In the genomic region with DNA sequence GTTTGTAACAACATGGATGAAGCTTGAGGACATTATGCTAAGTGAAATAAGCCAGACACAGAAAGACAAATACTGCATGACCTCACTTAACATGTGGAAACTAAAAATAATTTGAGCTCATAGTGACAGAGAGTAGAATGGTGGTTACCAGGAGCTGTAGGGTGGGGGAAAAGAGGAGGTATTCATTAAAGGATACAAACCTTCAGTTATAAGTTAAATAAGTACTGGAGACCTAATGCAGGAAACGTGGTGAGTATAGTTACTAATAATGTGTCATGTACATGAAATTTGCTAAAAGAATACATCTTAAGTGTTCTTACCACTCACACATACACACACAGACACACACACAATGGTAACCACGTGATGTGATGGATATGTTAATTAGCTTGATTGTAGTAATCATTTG, we compare ENCODE assay signal across 14 cellular contexts.
DNase-seq lines count a peak whose midpoint lies in the region; ATAC-seq, FAIRE-seq and TF ChIP-seq lines count a peak whose summit lies in the region.
"Had no signal": no experiment of that assay in that cellular context is flagged by ENCODE, and none has a peak within 500 bp of the region (broad histone marks: within the 10 kb centered on the region; RNA-seq: fewer than 3 reads in every experiment).

No MANE protein-coding gene starts in this region.

- H3K4me3 ChIP-seq in gastroesophageal sphincter, result no peak overlapping the region
- H3K4me3 ChIP-seq in smooth muscle cell, result no peak overlapping the region
- no peak overlapping the region for H3K4me3 ChIP-seq in left lung
- H3K4me3 ChIP-seq: SJCRH30 had no signal

- H4K20me1 ChIP-seq in smooth muscle cell (ENCODE audit: low read depth), result no peaks in the 10 kb centered on the region

- peaks cover 5% of the 10 kb centered on the region for H3F3A ChIP-seq in smooth muscle cell (ENCODE audit: low read depth)

- DNase-seq in HTR-8/SVneo (ENCODE audit: insufficient read length, low spot score) (no peak), astrocyte of the hippocampus (ENCODE audit: low read depth, low spot score) (peak; percentile 4), smooth muscle cell (lab: John Stamatoyannopoulos, UW; ENCODE audit: unreplicated experiment) (no peak), left lung (no peak), NCI-H2081 (lab: John Stamatoyannopoulos, UW) (no peak)
- no peak for DNase-seq in NK-92 treated with Interleukin-12 subunit alpha and Interleukin-12 subunit beta, amount 100 ng/mL, for 24 hours (lab: John Stamatoyannopoulos, UW)
- DNase-seq: activated CD8-positive, alpha-beta T cell treated with anti-CD3 and anti-CD28 coated beads, Interleukin-2, amount 10 ng/mL, durations not matched to agents 7 days and 5 days; activated gamma-delta T cell treated with Interleukin-2 at 50 U/mL for 16 hours; CD4-positive, alpha-beta memory T cell; naive thymus-derived CD8-positive, alpha-beta T cell; SJCRH30; stimulated activated CD4-positive, alpha-beta T cell treated with anti-CD3 and anti-CD28 coated beads, Interleukin-2, amount 100 ng/mL, for 48 hours had no signal

- peak; percentile 20 for FAIRE-seq in HTR-8/SVneo (lab: Jason Lieb, UNC)

- no peak for TF ChIP-seq CTCF in gastroesophageal sphincter (IDR thresholded peaks at IDR 0.05)
- no peak for TF ChIP-seq CTCF in smooth muscle cell (IDR thresholded peaks at IDR 0.05; ENCODE audit: borderline replicate concordance, insufficient read depth, poor library complexity, severe bottlenecking)
- no peak for TF ChIP-seq CTCF in left lung (IDR thresholded peaks at IDR 0.05)

- no peaks in the 10 kb centered on the region for H3K79me2 ChIP-seq in smooth muscle cell (ENCODE audit: low read depth)

- H3K4me1 ChIP-seq in gastroesophageal sphincter (no peaks in the 10 kb centered on the region), smooth muscle cell (ENCODE audit: low read depth) (no peaks in the 10 kb centered on the region), left lung (no peaks in the 10 kb centered on the region)

- intact Hi-C loops in left lung (cut with DNase I), result no loop called here

- WGBS in gastroesophageal sphincter (ENCODE audit: low coverage in 1 of 2), 2 donors, result 14 to 15% methylated on average over 2 of the region's 2 CpGs
- 8% methylated on average over 2 of the region's 2 CpGs for WGBS in smooth muscle cell (ENCODE audit: low lambda C conversion rate)

- no peak for TF ChIP-seq POLR2A in gastroesophageal sphincter (IDR thresholded peaks at IDR 0.05)

- no peak overlapping the region for H3K27ac ChIP-seq in gastroesophageal sphincter
- H3K27ac ChIP-seq in smooth muscle cell (ENCODE audit: low read depth), result peak overlapping the region; percentile 90
- no peak overlapping the region for H3K27ac ChIP-seq in left lung
- H3K27ac ChIP-seq: SJCRH30, VCaP had no signal

- no peak overlapping the region for H2AFZ ChIP-seq in smooth muscle cell (ENCODE audit: low read depth)

- no peaks in the 10 kb centered on the region for H3K27me3 ChIP-seq in gastroesophageal sphincter
- H3K27me3 ChIP-seq in smooth muscle cell (ENCODE audit: low read depth), result no peaks in the 10 kb centered on the region
- H3K27me3 ChIP-seq in left lung, result no peaks in the 10 kb centered on the region
- H3K27me3 ChIP-seq: SJCRH30 had no signal

- no peak for TF ChIP-seq EP300 in gastroesophageal sphincter (IDR thresholded peaks at IDR 0.05)

- H3K36me3 ChIP-seq in gastroesophageal sphincter (no peaks in the 10 kb centered on the region), smooth muscle cell (ENCODE audit: low read depth) (peaks cover 8% of the 10 kb centered on the region), left lung (no peaks in the 10 kb centered on the region)
- H3K36me3 ChIP-seq: SJCRH30 had no signal

- peaks cover 0 to 25% (median 0%) of the 10 kb centered on the region in 3 donors for H3K9me3 ChIP-seq in gastroesophageal sphincter
- peaks cover 11% of the 10 kb centered on the region for H3K9me3 ChIP-seq in smooth muscle cell (replicated peaks; ENCODE audit: low read depth)
- peaks cover 0 to 2% of the 10 kb centered on the region in 2 donors for H3K9me3 ChIP-seq in left lung
- H3K9me3 ChIP-seq: SJCRH30 had no signal

- peak; percentile 62 for ATAC-seq in gastroesophageal sphincter
- ATAC-seq in left lung, result no peak
- ATAC-seq: activated CD8-positive, alpha-beta T cell treated with anti-CD3 and anti-CD28 coated beads, Interleukin-2, amount 10 ng/mL, durations not matched to agents 7 days and 5 days; naive thymus-derived CD8-positive, alpha-beta T cell had no signal

- H3K4me2 ChIP-seq in smooth muscle cell, result peak overlapping the region; percentile 41

- peak overlapping the region; percentile 45 for H3K9ac ChIP-seq in smooth muscle cell (ENCODE audit: low read depth)
